In genomic region chr17:53796642-53797041, GRCh38 we compare ENCODE assay signal across 29 cellular contexts. TPM values are rescaled to one million over a fixed set of nuclear protein-coding genes. Genes with fewer than 3 reads are reported as not detected.
"Had no signal": no experiment of that assay in that cellular context is flagged by ENCODE, and none has a peak within 500 bp of the region (broad histone marks: within the 10 kb centered on the region; RNA-seq: fewer than 3 reads in every experiment).

No MANE protein-coding gene starts in this region.

- H3K36me3 ChIP-seq: stomach, suprapubic skin, thoracic aorta, thyroid gland, tibial artery, tibial nerve, transverse colon, upper lobe of left lung, upper lobe of right lung, uterus, vagina had no signal

- DNase-seq: stimulated activated CD4-positive, alpha-beta T cell treated with anti-CD3 and anti-CD28 coated beads, Interleukin-2, amount 100 ng/mL, for 48 hours; stimulated activated CD4-positive, alpha-beta T cell treated with anti-CD3 and anti-CD28 coated beads, Interleukin-4, amount 100 ng/mL, for 1 hour; stimulated activated CD4-positive, alpha-beta T cell treated with anti-CD3 and anti-CD28 coated beads, Interleukin-4, amount 100 ng/mL, for 24 hours; stimulated activated CD4-positive, alpha-beta T cell treated with anti-CD3 and anti-CD28 coated beads, Interleukin-4, amount 100 ng/mL, for 4 hours; stimulated activated CD8-positive, alpha-beta memory T cell treated with anti-CD3 and anti-CD28 coated beads, Interleukin-4, amount 100 ng/mL, for 48 hours; stimulated activated naive B cell treated with anti-CD40 and anti-IgM and Interleukin-4, amounts not matched to agents 10 μg/mL and 1 μg/mL and 100 μg/mL, for 72 hours; stimulated activated naive CD4-positive, alpha-beta T cell; stimulated activated naive CD4-positive, alpha-beta T cell treated with Interleukin-2 at 50 U/mL for 16 hours; stimulated activated naive CD8-positive, alpha-beta T cell treated with anti-CD3 and anti-CD28 coated beads, Interleukin-15, amount 100 ng/mL, for 72 hours; stimulated activated naive CD8-positive, alpha-beta T cell treated with anti-CD3 and anti-CD28 coated beads, Interleukin-15, Interleukin-2, amounts not matched to agents 100 U/mL and 50 U/mL, for 24 hours; stomach; testis; thyroid gland; tibial artery; transverse colon; trophoblast cell; upper lobe of left lung; upper lobe of right lung; uterus had no signal

- H3K4me1 ChIP-seq: stomach, suprapubic skin, testis, thyroid gland, tibial artery, tibial nerve, transverse colon, upper lobe of left lung, upper lobe of right lung, uterus, vagina had no signal

- H3K4me3 ChIP-seq: stomach, suprapubic skin, testis, thoracic aorta, thyroid gland, tibial artery, tibial nerve, transverse colon, upper lobe of left lung, upper lobe of right lung, uterus, vagina had no signal

- H3K27me3 ChIP-seq: stomach, testis, thyroid gland, tibial artery, tibial nerve, transverse colon, upper lobe of left lung, upper lobe of right lung, uterus, vagina had no signal

- ATAC-seq: stimulated activated effector memory CD8-positive, alpha-beta T cell treated with anti-CD3 and anti-CD28 coated beads, Interleukin-12 subunit alpha, Interleukin-12 subunit beta, amount 100 ng/mL, for 72 hours; stimulated activated memory B cell treated with anti-CD40 and anti-IgM and Interleukin-4, amounts not matched to agents 10 μg/mL and 1 μg/mL and 100 μg/mL, for 72 hours; stimulated activated naive B cell treated with anti-CD40 and anti-IgM and Interleukin-4, amounts not matched to agents 10 μg/mL and 1 μg/mL and 100 μg/mL, for 72 hours; stimulated activated naive CD8-positive, alpha-beta T cell treated with anti-CD3 and anti-CD28 coated beads, Interleukin-15, amount 100 ng/mL, for 72 hours; stimulated activated naive CD8-positive, alpha-beta T cell treated with anti-CD3 and anti-CD28 coated beads, Interleukin-15, Interleukin-2, amounts not matched to agents 100 U/mL and 50 U/mL, for 24 hours; upper lobe of right lung had no signal

- H3K27ac ChIP-seq: stomach, suprapubic skin, testis, thoracic aorta, thyroid gland, tibial artery, tibial nerve, transverse colon, upper lobe of left lung, upper lobe of right lung, uterus, vagina had no signal

- H3K9me3 ChIP-seq: suprapubic skin, testis, thoracic aorta, thyroid gland, tibial artery, tibial nerve, transverse colon, upper lobe of left lung, upper lobe of right lung, uterus, vagina had no signal

RNA-seq across cellular contexts. Expression of gene KIF2B, which starts 26.1 kb away (rescaled TPM):
- total RNA-seq: stomach, subcutaneous adipose tissue, suprapubic skin, temporal lobe, thoracic aorta, tibial nerve, transverse colon, upper lobe of left lung, upper lobe of right lung, ureter, urinary bladder, uterus, vagina had no signal
- polyA plus RNA-seq: stomach, urinary bladder had no signal
